11 cellular contexts compared by ENCODE assay signal in the genomic region with DNA sequence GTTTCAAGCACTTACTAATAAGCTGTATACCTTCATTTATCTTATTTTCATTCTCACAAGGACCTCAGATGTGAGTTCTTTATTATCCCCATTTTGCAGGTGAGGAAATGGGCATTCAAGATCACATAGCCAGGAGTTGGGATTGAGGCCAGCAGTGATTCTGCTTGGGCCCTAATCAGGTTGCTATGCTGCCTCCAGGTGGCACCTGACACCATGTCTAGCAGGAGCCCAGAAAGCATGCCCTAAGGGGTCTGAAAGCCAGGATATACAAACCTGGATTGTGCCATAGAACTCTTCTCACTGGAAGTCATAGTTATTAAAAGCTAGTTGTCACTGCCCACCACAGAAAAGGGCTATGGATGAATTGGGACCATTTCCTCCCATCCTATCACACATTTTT.
DNase-seq lines count a peak whose midpoint lies in the region; ATAC-seq, FAIRE-seq and TF ChIP-seq lines count a peak whose summit lies in the region.
"Had no signal": no experiment of that assay in that cellular context is flagged by ENCODE, and none has a peak within 500 bp of the region (broad histone marks: within the 10 kb centered on the region; RNA-seq: fewer than 3 reads in every experiment).

No MANE protein-coding gene starts in this region.

- DNase-seq in DMS53 treated with DMSO at 0.1 percent for 48 hours (lab: John Stamatoyannopoulos, UW; ENCODE audit: unreplicated experiment) (peak; percentile 39), LNCaP clone FGC (ENCODE audit: low read depth) (peak; percentile 18), body of pancreas (peak; percentile 12 to 56 (median 26)), HepG2 (ENCODE audit: low spot score) (peak; percentile 42), osteoblast (ENCODE audit: insufficient read length, low spot score, missing footprints) (no peak), ureter (ENCODE audit: low spot score) (no peak), germinal center (ENCODE audit: low spot score) (no peak)
- DNase-seq: activated CD4-positive, alpha-beta T cell treated with anti-CD3 and anti-CD28 coated beads, Interleukin-2, amount 10 ng/mL, durations not matched to agents 24 days and 14 days; amniotic stem cell; NCI-H524 treated with DMSO at 0.1 percent for 48 hours had no signal

- 0 out of 2 replicates have a peak, but pooled peaks have one; percentile 57 for TF ChIP-seq RAD21 in HepG2 (CRISPR knock-in tag; IDR thresholded peaks at IDR 0.05)

- BruUV-seq in HepG2 (replicated peaks; lab: Mats Ljungman, UMichigan) = no TSS peak

- CTCF ChIA-PET in HepG2 (lab: Yijun Ruan, JAX; ENCODE audit: low intra/inter-chr PET ratio, low total read pairs) = interaction anchor here (0.9 to 1.3 kb wide), 2 partner anchors 45 to 63 kb away, joined by 3 to 5 read pairs; no protein-coding TSS in a partner anchor

- H3K27ac ChIP-seq in body of pancreas (no peak overlapping the region), HepG2 (ENCODE audit: extremely low read length, insufficient read depth, low read length) (no peak overlapping the region), osteoblast (ENCODE audit: low read depth, low read length) (no peak overlapping the region)

- H3K4me1 ChIP-seq in body of pancreas (no peaks in the 10 kb centered on the region), HepG2 (ENCODE audit: insufficient read depth, low read length) (peaks cover 20% of the 10 kb centered on the region), osteoblast (ENCODE audit: insufficient read depth, low read length) (no peaks in the 10 kb centered on the region)

- H3K36me3 ChIP-seq in body of pancreas (replicated peaks in 1 of 2; ENCODE audit: insufficient read depth in 1 of 2, low read depth in 2 of 2) = no peaks in the 10 kb centered on the region
- no peaks in the 10 kb centered on the region for H3K36me3 ChIP-seq in HepG2 (replicated peaks in 1 of 2; ENCODE audit: control insufficient read depth in 1 of 2, insufficient read depth in 2 of 2, low read length in 2 of 2)
- H3K36me3 ChIP-seq in osteoblast (ENCODE audit: insufficient read depth, low read length) = no peaks in the 10 kb centered on the region

- H3K79me2 ChIP-seq in HepG2 (ENCODE audit: insufficient read depth, low read length) (no peaks in the 10 kb centered on the region), osteoblast (ENCODE audit: insufficient read depth, low read length) (no peaks in the 10 kb centered on the region)

- H3K27me3 ChIP-seq in body of pancreas (no peaks in the 10 kb centered on the region), HepG2 (ENCODE audit: control insufficient read depth in 1 of 2, insufficient read depth in 2 of 2, low read length in 2 of 2) (no peaks in the 10 kb centered on the region), osteoblast (ENCODE audit: insufficient read depth, low read length) (no peaks in the 10 kb centered on the region)

- in situ Hi-C loops in HepG2 (cut with HindIII; ENCODE audit: extremely low pct_ligation_motif_present, low pct_unique_long_range_greater_than_20kb) = loop anchor here (5.0 kb wide), 1 partner anchor 64 kb away; no protein-coding TSS in a partner anchor

- POLR2A ChIA-PET in HepG2 (lab: Yijun Ruan, JAX) = no interaction called here

- no peaks in the 10 kb centered on the region for H4K20me1 ChIP-seq in HepG2 (ENCODE audit: insufficient read depth, low read length)
- no peaks in the 10 kb centered on the region for H4K20me1 ChIP-seq in osteoblast (ENCODE audit: insufficient read depth, low read length)

- H2AFZ ChIP-seq in HepG2 (ENCODE audit: low read length) (no peak overlapping the region), osteoblast (ENCODE audit: low read length) (no peak overlapping the region)

- H3K9me3 ChIP-seq in body of pancreas (no peaks in the 10 kb centered on the region), HepG2 (ENCODE audit: low read length) (no peaks in the 10 kb centered on the region), osteoblast (ENCODE audit: low read depth, low read length) (no peaks in the 10 kb centered on the region)

- ATAC-seq in body of pancreas (no peak), HepG2 (peak; percentile 87), HG03159 (IDR thresholded peaks at IDR 0.05; ENCODE audit: unreplicated experiment) (no peak)

- H3K4me3 ChIP-seq in LNCaP clone FGC (ENCODE audit: low read depth, low read length) (no peak overlapping the region), body of pancreas (no peak overlapping the region), HepG2 (replicated peaks in 1 of 3; ENCODE audit: insufficient read depth in 1 of 3, low read depth in 2 of 3, low read length in 3 of 3) (no peak overlapping the region), osteoblast (ENCODE audit: insufficient read depth, low read length) (no peak overlapping the region)

- H3K9ac ChIP-seq in HepG2 (ENCODE audit: insufficient read depth, low read depth, low read length) = no peak overlapping the region

- H3K4me2 ChIP-seq in HepG2 (ENCODE audit: low read depth, low read length) = no peak overlapping the region
- H3K4me2 ChIP-seq in osteoblast (ENCODE audit: insufficient read depth, low read length) = no peak overlapping the region

- TF ChIP-seq CTCF in LNCaP clone FGC (IDR thresholded peaks at IDR 0.05; ENCODE audit: control insufficient read depth, extremely low read depth, insufficient read depth) (peak; percentile 43), body of pancreas (IDR thresholded peaks at IDR 0.05) (peak in 3 of 7 experiments; percentile 18 to 31 (median 21)), HepG2 (CRISPR knock-in tag; IDR thresholded peaks at IDR 0.05) (peak; percentile 79), osteoblast (IDR thresholded peaks at IDR 0.05; ENCODE audit: extremely low read depth, low read depth, low read length) (no peak)

- TF ChIP-seq EP300 in HepG2 (IDR thresholded peaks at IDR 0.05; ENCODE audit: low read depth in 2 of 2, low read length in 2 of 2) (no peak), HepG2 (CRISPR knock-in tag; IDR thresholded peaks at IDR 0.05; ENCODE audit: borderline replicate concordance) (no peak)

- intact Hi-C loops in body of pancreas (cut with DNase I) = no loop called here
- intact Hi-C loops in HepG2 (cut with micrococcal nuclease; ENCODE audit: unreplicated experiment) = loop anchor here (1.0 kb wide), 2 partner anchors 45 to 63 kb away; no protein-coding TSS in a partner anchor

- TF ChIP-seq POLR2A in body of pancreas (IDR thresholded peaks at IDR 0.05) (no peak), HepG2 (IDR thresholded peaks at IDR 0.05; ENCODE audit: insufficient read depth in 1 of 2, low read depth in 2 of 2, low read length in 2 of 2) (no peak)

- no peak for FAIRE-seq in HepG2 (lab: Jason Lieb, UNC)

TF ChIP-seq in HepG2, 621 proteins besides CTCF, POLR2A, EP300 and RAD21 (continues in another document):
- TF ChIP-seq ZNF792 (CRISPR knock-in tag; IDR thresholded peaks at IDR 0.05) (no peak), MTA1 (CRISPR knock-in tag; IDR thresholded peaks at IDR 0.05; ENCODE audit: borderline replicate concordance) (no peak), ZNF335 (CRISPR knock-in tag; IDR thresholded peaks at IDR 0.05) (no peak), MIER3 (CRISPR knock-in tag; IDR thresholded peaks at IDR 0.05; ENCODE audit: borderline replicate concordance) (no peak), ZNF724P (CRISPR knock-in tag; IDR thresholded peaks at IDR 0.05; ENCODE audit: borderline replicate concordance) (no peak), SUZ12 (IDR thresholded peaks at IDR 0.05; ENCODE audit: low read depth, low read length) (no peak)
- TF ChIP-seq, protein P1, sequence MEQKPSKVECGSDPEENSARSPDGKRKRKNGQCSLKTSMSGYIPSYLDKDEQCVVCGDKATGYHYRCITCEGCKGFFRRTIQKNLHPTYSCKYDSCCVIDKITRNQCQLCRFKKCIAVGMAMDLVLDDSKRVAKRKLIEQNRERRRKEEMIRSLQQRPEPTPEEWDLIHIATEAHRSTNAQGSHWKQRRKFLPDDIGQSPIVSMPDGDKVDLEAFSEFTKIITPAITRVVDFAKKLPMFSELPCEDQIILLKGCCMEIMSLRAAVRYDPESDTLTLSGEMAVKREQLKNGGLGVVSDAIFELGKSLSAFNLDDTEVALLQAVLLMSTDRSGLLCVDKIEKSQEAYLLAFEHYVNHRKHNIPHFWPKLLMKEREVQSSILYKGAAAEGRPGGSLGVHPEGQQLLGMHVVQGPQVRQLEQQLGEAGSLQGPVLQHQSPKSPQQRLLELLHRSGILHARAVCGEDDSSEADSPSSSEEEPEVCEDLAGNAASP (CRISPR knock-in tag; IDR thresholded peaks at IDR 0.05; ENCODE audit: borderline replicate concordance) = no peak
- TF ChIP-seq, protein P2, sequence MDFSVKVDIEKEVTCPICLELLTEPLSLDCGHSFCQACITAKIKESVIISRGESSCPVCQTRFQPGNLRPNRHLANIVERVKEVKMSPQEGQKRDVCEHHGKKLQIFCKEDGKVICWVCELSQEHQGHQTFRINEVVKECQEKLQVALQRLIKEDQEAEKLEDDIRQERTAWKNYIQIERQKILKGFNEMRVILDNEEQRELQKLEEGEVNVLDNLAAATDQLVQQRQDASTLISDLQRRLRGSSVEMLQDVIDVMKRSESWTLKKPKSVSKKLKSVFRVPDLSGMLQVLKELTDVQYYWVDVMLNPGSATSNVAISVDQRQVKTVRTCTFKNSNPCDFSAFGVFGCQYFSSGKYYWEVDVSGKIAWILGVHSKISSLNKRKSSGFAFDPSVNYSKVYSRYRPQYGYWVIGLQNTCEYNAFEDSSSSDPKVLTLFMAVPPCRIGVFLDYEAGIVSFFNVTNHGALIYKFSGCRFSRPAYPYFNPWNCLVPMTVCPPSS (IDR thresholded peaks at IDR 0.05) = no peak

Comparison
In these comparisons a context has a peak if more than half of its experiments do, and no peak if none do; other contexts are left out.
1. DNase-seq: peak in DMS53 treated with DMSO at 0.1 percent for 48 hours (single experiment), LNCaP clone FGC (single experiment), body of pancreas (4 of 4) and HepG2 (single experiment); none in osteoblast (single experiment), ureter (single experiment) and germinal center (single experiment).